In the genomic region with DNA sequence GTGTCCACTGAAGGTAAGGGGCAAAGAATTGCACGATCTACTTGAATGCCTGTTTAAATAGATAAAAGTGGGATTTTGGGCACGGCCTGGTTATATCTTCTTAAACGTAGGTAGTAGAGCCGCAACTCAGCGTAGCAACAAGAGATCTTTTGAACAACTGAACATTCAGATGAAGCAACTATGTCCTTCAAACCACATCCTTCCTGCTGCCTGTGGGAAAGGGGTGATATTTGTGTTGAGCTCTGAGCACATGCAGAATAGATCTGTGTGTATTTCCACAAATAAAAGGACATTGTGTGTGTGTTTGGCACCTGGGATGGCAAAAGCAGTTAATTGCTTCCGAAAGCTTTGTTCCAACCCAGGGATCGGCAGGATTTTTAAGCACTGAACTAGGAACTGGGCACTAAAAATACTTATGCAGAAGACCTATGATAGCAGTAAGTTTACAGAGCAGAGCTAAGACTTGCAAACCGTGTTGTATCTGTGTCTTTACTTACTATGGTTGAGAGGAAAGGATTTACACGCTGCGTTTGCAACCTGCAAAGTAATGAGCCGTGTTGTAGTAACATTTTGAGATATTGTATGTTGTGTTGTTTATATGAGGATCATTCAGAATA, we compare ENCODE assay signal across 10 cellular contexts.
A peak's percentile ranks its signal among the peaks of the same experiment; 100 is the strongest.
DNase-seq lines count a peak whose midpoint lies in the region; ATAC-seq lines count a peak whose summit lies in the region.
"Had no signal": no experiment of that assay in that cellular context is flagged by ENCODE, and none has a peak within 500 bp of the region (broad histone marks: within the 10 kb centered on the region; RNA-seq: fewer than 3 reads in every experiment).

No MANE protein-coding gene starts in this region.

- peak overlapping the region in 1 of 3 donors; percentile 95 for H3K27ac Mint-ChIP-seq in CD4-positive, CD25-positive, alpha-beta regulatory T cell

- no peak overlapping the region for H3K4me2 ChIP-seq in neuronal stem cell (ENCODE audit: insufficient read depth, low read length, poor library complexity, severe bottlenecking)

- H4K91ac ChIP-seq in neuronal stem cell (ENCODE audit: low read depth, low read length, poor library complexity) = no peak overlapping the region

- H2BK120ac ChIP-seq in neuronal stem cell (ENCODE audit: low read depth, low read length) = no peak overlapping the region

- H3K4me3 Mint-ChIP-seq in CD4-positive, CD25-positive, alpha-beta regulatory T cell = peak overlapping the region in 1 of 4 donors; percentile 91
- H3K4me3 Mint-ChIP-seq: H9 had no signal

- H3K27me3 ChIP-seq in CD4-positive, CD25-positive, alpha-beta regulatory T cell (ENCODE audit: control insufficient read depth, insufficient read depth, low read length) = no peaks in the 10 kb centered on the region
- no peaks in the 10 kb centered on the region for H3K27me3 ChIP-seq in neuronal stem cell (ENCODE audit: control insufficient read depth in 3 of 3, insufficient read depth in 3 of 3, low read depth in 1 of 3, low read length in 3 of 3)

- DNase-seq in CD4-positive, CD25-positive, alpha-beta regulatory T cell = peak; percentile 10 to 88 (median 77)
- DNase-seq in SIG-M5 treated with dmso at 0.1 percent for 504 hours (lab: John Stamatoyannopoulos, UW; ENCODE audit: unreplicated experiment) (peak; percentile 92), neuronal stem cell (ENCODE audit: low spot score) (no peak), ecto neural progenitor cell (ENCODE audit: low spot score) (no peak)
- DNase-seq in activated T-cell treated with anti-CD3 and anti-CD28 coated beads, Interleukin-2, amount 50 U/mL, for 48 hours = peak; percentile 54 to 60
- DNase-seq: H9, NCI-H2171 had no signal

- H3K4me3 ChIP-seq in CD4-positive, CD25-positive, alpha-beta regulatory T cell (ENCODE audit: low read depth, low read length) = peak overlapping the region; percentile 95
- no peak overlapping the region for H3K4me3 ChIP-seq in neuronal stem cell (ENCODE audit: low read length in 2 of 2)

- peaks cover 42% of the 10 kb centered on the region for H3K4me1 ChIP-seq in CD4-positive, CD25-positive, alpha-beta regulatory T cell (ENCODE audit: control insufficient read depth, insufficient read depth, low read length, poor library complexity, severe bottlenecking)
- no peaks in the 10 kb centered on the region for H3K4me1 ChIP-seq in neuronal stem cell (ENCODE audit: control insufficient read depth in 2 of 2, insufficient read depth in 1 of 2, low read depth in 1 of 2, low read length in 2 of 2)

- no peak overlapping the region for H2AK5ac ChIP-seq in neuronal stem cell (ENCODE audit: low read depth, low read length)

- peak; percentile 80 to 85 for ATAC-seq in CD4-positive, CD25-positive, alpha-beta regulatory T cell (ENCODE audit: low read depth in 2 of 2)
- ATAC-seq in GM21390 (IDR thresholded peaks at IDR 0.05; ENCODE audit: unreplicated experiment) (no peak), HG03457 (IDR thresholded peaks at IDR 0.05; ENCODE audit: unreplicated experiment) (no peak), HG03439 (IDR thresholded peaks at IDR 0.05; ENCODE audit: unreplicated experiment) (no peak)

- no peak overlapping the region for H2BK12ac ChIP-seq in neuronal stem cell (ENCODE audit: low read length)

- H2BK5ac ChIP-seq in neuronal stem cell (ENCODE audit: low read length) = no peak overlapping the region

- H4K8ac ChIP-seq in neuronal stem cell (ENCODE audit: low read depth, low read length) = no peak overlapping the region

- H3K18ac ChIP-seq in neuronal stem cell (ENCODE audit: low read length) = no peak overlapping the region

- no peaks in the 10 kb centered on the region for H3K9me3 ChIP-seq in CD4-positive, CD25-positive, alpha-beta regulatory T cell (ENCODE audit: control insufficient read depth in 2 of 2, low read length in 2 of 2)
- H3K9me3 ChIP-seq in neuronal stem cell (replicated peaks in 1 of 2; ENCODE audit: control insufficient read depth in 2 of 2, insufficient read depth in 1 of 2, low read depth in 1 of 2, low read length in 2 of 2) = no peaks in the 10 kb centered on the region

- no peak overlapping the region for H2BK15ac ChIP-seq in neuronal stem cell (ENCODE audit: low read length)

- H3K9me3 Mint-ChIP-seq in CD4-positive, CD25-positive, alpha-beta regulatory T cell = no peaks in the 10 kb centered on the region
- H3K9me3 Mint-ChIP-seq: H9 had no signal

- no peak overlapping the region for H3K23ac ChIP-seq in neuronal stem cell (ENCODE audit: low read depth, low read length, poor library complexity)

- peak overlapping the region; percentile 5 for H2AFZ ChIP-seq in neuronal stem cell (ENCODE audit: low read length)

- H3K27me3 Mint-ChIP-seq in CD4-positive, CD25-positive, alpha-beta regulatory T cell = no peaks in the 10 kb centered on the region

- H3K36me3 Mint-ChIP-seq in CD4-positive, CD25-positive, alpha-beta regulatory T cell = no peaks in the 10 kb centered on the region

- H3K4ac ChIP-seq in neuronal stem cell (ENCODE audit: low read length) = no peak overlapping the region

- peaks cover 18 to 44% (median 31%) of the 10 kb centered on the region in 4 donors for H3K4me1 Mint-ChIP-seq in CD4-positive, CD25-positive, alpha-beta regulatory T cell
- H3K4me1 Mint-ChIP-seq: H9 had no signal

- WGBS in neuronal stem cell (ENCODE audit: extremely low coverage in 2 of 2, insufficient read length in 2 of 2, insufficient replicate concordance in 1 of 2), 2 donors = no CpG with 5 or more reads among the region's 11 CpGs

- no peak overlapping the region for H3K9ac ChIP-seq in neuronal stem cell (ENCODE audit: low read depth, low read length, poor library complexity)

- H3K14ac ChIP-seq in neuronal stem cell (ENCODE audit: low read length) = no peak overlapping the region

- peak overlapping the region; percentile 82 for H3K27ac ChIP-seq in CD4-positive, CD25-positive, alpha-beta regulatory T cell (ENCODE audit: insufficient read depth, low read length, poor library complexity, severe bottlenecking)
- H3K27ac ChIP-seq in neuronal stem cell (replicated peaks; ENCODE audit: low read length) = no peak overlapping the region

- H3K36me3 ChIP-seq in CD4-positive, CD25-positive, alpha-beta regulatory T cell (ENCODE audit: control insufficient read depth, insufficient read depth, low read length) = no peaks in the 10 kb centered on the region
- H3K36me3 ChIP-seq in neuronal stem cell (replicated peaks in 1 of 2; ENCODE audit: control insufficient read depth in 2 of 2, insufficient read depth in 2 of 2, low read length in 2 of 2) = no peaks in the 10 kb centered on the region

- no peaks in the 10 kb centered on the region for H3K79me1 ChIP-seq in neuronal stem cell (ENCODE audit: low read depth, low read length)

Comparison
In these comparisons a context has a peak if more than half of its experiments do, and no peak if none do; other contexts are left out.
1. ATAC-seq: peak in CD4-positive, CD25-positive, alpha-beta regulatory T cell (2 of 2); none in GM21390 (single experiment), HG03457 (single experiment) and HG03439 (single experiment).
2. DNase-seq: peak in CD4-positive, CD25-positive, alpha-beta regulatory T cell (3 of 3), SIG-M5 treated with dmso at 0.1 percent for 504 hours (single experiment) and activated T-cell treated with anti-CD3 and anti-CD28 coated beads, Interleukin-2, amount 50 U/mL, for 48 hours (2 of 2); none in neuronal stem cell (single experiment) and ecto neural progenitor cell (single experiment).